Comparison of ENCODE assay signal across 15 cellular contexts in genomic region chr2:141513853-141514252, GRCh38.
DNase-seq lines count a peak whose midpoint lies in the region; ATAC-seq lines count a peak whose summit lies in the region.
"Had no signal": no experiment of that assay in that cellular context is flagged by ENCODE, and none has a peak within 500 bp of the region (broad histone marks: within the 10 kb centered on the region; RNA-seq: fewer than 3 reads in every experiment).

No MANE protein-coding gene starts in this region.

- H3K27ac ChIP-seq in naive thymus-derived CD4-positive, alpha-beta T cell (ENCODE audit: low read depth, low read length): no peak overlapping the region
- H3K27ac ChIP-seq: spleen had no signal

- no peaks in the 10 kb centered on the region for H3K4me1 ChIP-seq in naive thymus-derived CD4-positive, alpha-beta T cell (ENCODE audit: control insufficient read depth in 2 of 2, insufficient read depth in 2 of 2, low read length in 2 of 2)
- H3K4me1 ChIP-seq: spleen had no signal

- H3K4me3 Mint-ChIP-seq in naive thymus-derived CD4-positive, alpha-beta T cell: no peak overlapping the region
- H3K4me3 Mint-ChIP-seq: activated naive CD8-positive, alpha-beta T cell treated with anti-CD3 and anti-CD28 coated beads, Interleukin-2, amount 10 ng/mL, durations not matched to agents 7 days and 5 days; B cell; nephron had no signal

- DNase-seq in activated CD4-positive, alpha-beta T cell treated with anti-CD3 and anti-CD28 coated beads, Interleukin-2, amount 50 U/mL, for 4 hours: no peak
- DNase-seq in NCI-H2107 (lab: John Stamatoyannopoulos, UW): no peak
- no peak for DNase-seq in naive thymus-derived CD4-positive, alpha-beta T cell
- DNase-seq in putamen (ENCODE audit: low spot score): no peak
- DNase-seq: activated naive CD8-positive, alpha-beta T cell treated with anti-CD3 and anti-CD28 coated beads, Interleukin-2, amount 10 ng/mL, durations not matched to agents 7 days and 5 days; cortex of kidney; GDM1; NCI-H69; spleen had no signal

- no peaks in the 10 kb centered on the region for H3K27me3 Mint-ChIP-seq in naive thymus-derived CD4-positive, alpha-beta T cell
- H3K27me3 Mint-ChIP-seq: activated naive CD8-positive, alpha-beta T cell treated with anti-CD3 and anti-CD28 coated beads, Interleukin-2, amount 10 ng/mL, durations not matched to agents 7 days and 5 days; B cell had no signal

- no peaks in the 10 kb centered on the region for H3K36me3 ChIP-seq in naive thymus-derived CD4-positive, alpha-beta T cell (ENCODE audit: control insufficient read depth in 2 of 3, insufficient read depth in 3 of 3, low read length in 3 of 3)
- H3K36me3 ChIP-seq: spleen had no signal

- H3K4me3 ChIP-seq in naive thymus-derived CD4-positive, alpha-beta T cell (ENCODE audit: low read length): no peak overlapping the region
- H3K4me3 ChIP-seq: spleen had no signal

- ATAC-seq in GM18499 (IDR thresholded peaks at IDR 0.05; ENCODE audit: insufficient read depth, unreplicated experiment) (peak; percentile 100), GM19463 (IDR thresholded peaks at IDR 0.05; ENCODE audit: unreplicated experiment) (peak; percentile 99), HG02870 (IDR thresholded peaks at IDR 0.05; ENCODE audit: unreplicated experiment) (peak; percentile 99), HG03469 (IDR thresholded peaks at IDR 0.05; ENCODE audit: unreplicated experiment) (peak; percentile 98)
- no peak for ATAC-seq in naive thymus-derived CD4-positive, alpha-beta T cell

- no peaks in the 10 kb centered on the region for H3K36me3 Mint-ChIP-seq in naive thymus-derived CD4-positive, alpha-beta T cell
- H3K36me3 Mint-ChIP-seq: activated naive CD8-positive, alpha-beta T cell treated with anti-CD3 and anti-CD28 coated beads, Interleukin-2, amount 10 ng/mL, durations not matched to agents 7 days and 5 days had no signal

- CTCF ChIA-PET in naive thymus-derived CD4-positive, alpha-beta T cell (lab: Charles Lee): no interaction called here

- no peaks in the 10 kb centered on the region for H3K27me3 ChIP-seq in naive thymus-derived CD4-positive, alpha-beta T cell (ENCODE audit: control insufficient read depth in 2 of 2, insufficient read depth in 2 of 2, low read length in 2 of 2)
- H3K27me3 ChIP-seq: spleen had no signal

- no peak overlapping the region for H3K27ac Mint-ChIP-seq in naive thymus-derived CD4-positive, alpha-beta T cell
- H3K27ac Mint-ChIP-seq: activated naive CD8-positive, alpha-beta T cell treated with anti-CD3 and anti-CD28 coated beads, Interleukin-2, amount 10 ng/mL, durations not matched to agents 7 days and 5 days; B cell; nephron had no signal

- intact Hi-C loops in naive thymus-derived CD4-positive, alpha-beta T cell (cut with micrococcal nuclease): no loop called here

- no peaks in the 10 kb centered on the region for H3K4me1 Mint-ChIP-seq in naive thymus-derived CD4-positive, alpha-beta T cell
- H3K4me1 Mint-ChIP-seq: activated naive CD8-positive, alpha-beta T cell treated with anti-CD3 and anti-CD28 coated beads, Interleukin-2, amount 10 ng/mL, durations not matched to agents 7 days and 5 days had no signal

- POLR2A ChIA-PET in naive thymus-derived CD4-positive, alpha-beta T cell (lab: Charles Lee): no interaction called here

- H3K9me3 Mint-ChIP-seq in naive thymus-derived CD4-positive, alpha-beta T cell: peaks cover 0 to 15% (median 0%) of the 10 kb centered on the region in 11 donors
- H3K9me3 Mint-ChIP-seq: activated naive CD8-positive, alpha-beta T cell treated with anti-CD3 and anti-CD28 coated beads, Interleukin-2, amount 10 ng/mL, durations not matched to agents 7 days and 5 days; nephron had no signal

- no peaks in the 10 kb centered on the region for H3K9me3 ChIP-seq in naive thymus-derived CD4-positive, alpha-beta T cell (ENCODE audit: control insufficient read depth in 2 of 3, low read length in 3 of 3)
- H3K9me3 ChIP-seq: spleen had no signal
